ENCODE assay signal across 17 cellular contexts in genomic region chr2:10771786-10772185, GRCh38. TPM values are rescaled to one million over a fixed set of nuclear protein-coding genes. Genes with fewer than 3 reads are reported as not detected.
DNase-seq lines count a peak whose midpoint lies in the region; ATAC-seq, FAIRE-seq and TF ChIP-seq lines count a peak whose summit lies in the region.
"Had no signal": no experiment of that assay in that cellular context is flagged by ENCODE, and none has a peak within 500 bp of the region (broad histone marks: within the 10 kb centered on the region; RNA-seq: fewer than 3 reads in every experiment).

No MANE protein-coding gene starts in this region.

- H3K27me3 ChIP-seq in heart right ventricle (no peaks in the 10 kb centered on the region), H1 (replicated peaks in 1 of 4; ENCODE audit: control insufficient read depth in 3 of 4, extremely low read depth in 1 of 4, insufficient read depth in 3 of 4, low read length in 3 of 4) (no peaks in the 10 kb centered on the region), osteoblast (ENCODE audit: insufficient read depth, low read length) (no peaks in the 10 kb centered on the region), colonic mucosa (no peaks in the 10 kb centered on the region)

- no peak overlapping the region for H2BK120ac ChIP-seq in H1 (replicated peaks; ENCODE audit: low read depth, low read length)

- no peak overlapping the region for H2BK5ac ChIP-seq in H1 (ENCODE audit: low read depth, low read length)

- peak overlapping the region; percentile 57; the same call in 1 of the 2 replicates for H4K8ac ChIP-seq in H1 (ENCODE audit: extremely low read depth, insufficient read depth, low read length)

- H3K4me2 ChIP-seq in H1 (ENCODE audit: insufficient read depth in 1 of 2, low read depth in 2 of 2, low read length in 2 of 2) (no peak overlapping the region), osteoblast (ENCODE audit: insufficient read depth, low read length) (no peak overlapping the region)
- H3K4me2 ChIP-seq: GM23338 had no signal

- DNase-seq in cardiac septum (ENCODE audit: low spot score) (peak; percentile 61), heart right ventricle (no peak), H1 (ENCODE audit: low read depth in 1 of 2, low spot score in 2 of 2) (no peak), osteoblast (ENCODE audit: insufficient read length, low spot score, missing footprints) (peak; percentile 50), erythroblast (lab: John Stamatoyannopoulos, UW) (no peak), colonic mucosa (no peak), anterior cingulate cortex (lab: John Stamatoyannopoulos, UW) (no peak)
- DNase-seq: Caco-2; CD4-positive, alpha-beta T cell had no signal

- peaks cover 1 to 2% of the 10 kb centered on the region in 2 experiments for H4K20me1 ChIP-seq in H1 (replicated peaks in 1 of 2; ENCODE audit: control insufficient read depth in 1 of 2, insufficient read depth in 2 of 2, low read length in 2 of 2)
- no peaks in the 10 kb centered on the region for H4K20me1 ChIP-seq in osteoblast (ENCODE audit: insufficient read depth, low read length)

- no peak for ATAC-seq in heart right ventricle
- ATAC-seq: GM23338, HCT116, HepG2 had no signal

- H3K79me2 ChIP-seq in H1 (ENCODE audit: control insufficient read depth in 1 of 2, insufficient read depth in 2 of 2, low read length in 2 of 2) (no peaks in the 10 kb centered on the region), osteoblast (ENCODE audit: insufficient read depth, low read length) (no peaks in the 10 kb centered on the region)

- WGBS in heart right ventricle, 2 donors = 91 to 93% methylated on average over 13 of the region's 13 CpGs
- WGBS in H1 (ENCODE audit: extremely low coverage in 1 of 2, insufficient coverage in 1 of 2, insufficient read length in 1 of 2, insufficient replicate concordance in 2 of 2, low coverage in 1 of 2, low lambda C conversion rate in 2 of 2, missing lambda C conversion rate in 1 of 2), 2 experiments = 91% methylated on average over 13 of the region's 13 CpGs; no CpG with 5 or more reads in 1 of the 2 experiments

- TF ChIP-seq CTCF in heart right ventricle (IDR thresholded peaks at IDR 0.05) (no peak), H1 (IDR thresholded peaks at IDR 0.05; ENCODE audit: control extremely low read depth in 1 of 3, insufficient read depth in 1 of 3, low read depth in 1 of 3, low read length in 3 of 3) (no peak), osteoblast (IDR thresholded peaks at IDR 0.05; ENCODE audit: extremely low read depth, low read depth, low read length) (no peak), colonic mucosa (IDR thresholded peaks at IDR 0.05) (no peak)

- no peak for TF ChIP-seq EP300 in H1 (IDR thresholded peaks at IDR 0.05; ENCODE audit: borderline replicate concordance in 1 of 2, low read depth in 2 of 2, low read length in 2 of 2)

- H3K9ac ChIP-seq in H1 (replicated peaks in 1 of 4; ENCODE audit: extremely low read depth in 1 of 4, low read depth in 3 of 4, low read length in 3 of 4) (no peak overlapping the region), colonic mucosa (ENCODE audit: low read depth in 2 of 2, low read length in 2 of 2) (no peak overlapping the region)

- no peak overlapping the region for H4K91ac ChIP-seq in H1 (replicated peaks; ENCODE audit: insufficient read length, low read length)

- H3K27ac ChIP-seq in heart right ventricle = no peak overlapping the region
- no peak overlapping the region for H3K27ac ChIP-seq in H1 (ENCODE audit: low read depth, low read length)
- no peak overlapping the region for H3K27ac ChIP-seq in osteoblast (ENCODE audit: low read depth, low read length)
- no peak overlapping the region for H3K27ac ChIP-seq in colonic mucosa
- H3K27ac ChIP-seq: C4-2B had no signal

- no peak overlapping the region for H3K14ac ChIP-seq in H1 (ENCODE audit: insufficient read length)

- H4K5ac ChIP-seq in H1 (ENCODE audit: insufficient read length, low read depth, low read length) = no peak overlapping the region

- no peaks in the 10 kb centered on the region; the same call in 1 of the 2 replicates for H3K79me1 ChIP-seq in H1 (ENCODE audit: low read depth, low read length)

- no peak overlapping the region for H2BK15ac ChIP-seq in H1 (ENCODE audit: low read length)

- intact Hi-C loops in cardiac septum (cut with DNase I) = no loop called here
- intact Hi-C loops in heart right ventricle (cut with DNase I) = no loop called here
- intact Hi-C loops in colonic mucosa (cut with DNase I) = no loop called here

- no peak overlapping the region for H3K56ac ChIP-seq in H1 (replicated peaks; ENCODE audit: insufficient read length, low read depth, low read length)

- H3K36me3 ChIP-seq in heart right ventricle = peaks cover 0 to 1% (median 0%) of the 10 kb centered on the region in 9 donors
- no peaks in the 10 kb centered on the region for H3K36me3 ChIP-seq in H1 (ENCODE audit: control insufficient read depth in 2 of 4, insufficient read depth in 4 of 4, low read length in 3 of 4)
- no peaks in the 10 kb centered on the region for H3K36me3 ChIP-seq in osteoblast (ENCODE audit: insufficient read depth, low read length)
- H3K36me3 ChIP-seq in colonic mucosa = no peaks in the 10 kb centered on the region

- TF ChIP-seq RAD21 in H1 (IDR thresholded peaks at IDR 0.05 in 1 of 2, conservative IDR thresholded peaks at IDR 0.05 in 1 of 2; ENCODE audit: low read depth in 2 of 2, low read length in 2 of 2) = no peak

- H2BK20ac ChIP-seq in H1 (ENCODE audit: low read length) = no peak overlapping the region

- H3K4me1 ChIP-seq in heart right ventricle (peaks cover 0 to 17% (median 15%) of the 10 kb centered on the region in 9 donors), H1 (replicated peaks in 1 of 4; ENCODE audit: control insufficient read depth in 3 of 4, insufficient read depth in 4 of 4, low read length in 3 of 4) (peaks cover 0 to 7% (median 2%) of the 10 kb centered on the region in 4 experiments; a peak in 3 of 7 replicates), osteoblast (ENCODE audit: insufficient read depth, low read length) (no peaks in the 10 kb centered on the region), colonic mucosa (no peaks in the 10 kb centered on the region)

- no peak overlapping the region for H2AK5ac ChIP-seq in H1 (ENCODE audit: low read depth, low read length)

- no peak overlapping the region for H2BK12ac ChIP-seq in H1 (ENCODE audit: low read depth, low read length)

- CTCF ChIA-PET in H1 (lab: Charles Lee; ENCODE audit: partially characterized antibody) = interaction anchor here (0.6 to 1.0 kb wide), 2 partner anchors 61 kb away, joined by 3 to 5 read pairs; no protein-coding TSS in a partner anchor

- FAIRE-seq in H1 (lab: Jason Lieb, UNC) = no peak
- FAIRE-seq: D721Med, G401.6, GM12892, GM18507, HepG2 had no signal

- TF ChIP-seq POLR2A in H1 (IDR thresholded peaks at IDR 0.05; ENCODE audit: control extremely low read depth in 1 of 2, low read depth in 2 of 2, low read length in 2 of 2) (no peak), erythroblast (IDR thresholded peaks at IDR 0.05; ENCODE audit: low read length) (no peak)

- no peaks in the 10 kb centered on the region for H3K23me2 ChIP-seq in H1 (ENCODE audit: low read depth, low read length)

- H3K4ac ChIP-seq in H1 (replicated peaks; ENCODE audit: insufficient read length, low read depth, low read length) = no peak overlapping the region

- H3K23ac ChIP-seq in H1 (ENCODE audit: insufficient read length) = no peak overlapping the region

- H3K4me3 ChIP-seq in heart right ventricle = no peak overlapping the region
- H3K4me3 ChIP-seq in H1 (ENCODE audit: extremely low read depth in 1 of 4, insufficient read depth in 2 of 4, low read depth in 3 of 4, low read length in 4 of 4) = no peak overlapping the region
- no peak overlapping the region for H3K4me3 ChIP-seq in osteoblast (ENCODE audit: insufficient read depth, low read length)
- H3K4me3 ChIP-seq in colonic mucosa = no peak overlapping the region
- H3K4me3 ChIP-seq: GM23338 had no signal

- POLR2A ChIA-PET in H1 (lab: Charles Lee; ENCODE audit: partially characterized antibody) = no interaction called here

- H2AFZ ChIP-seq in H1 (ENCODE audit: low read length) = no peak overlapping the region
- no peak overlapping the region for H2AFZ ChIP-seq in osteoblast (ENCODE audit: low read length)
- H2AFZ ChIP-seq: GM23338 had no signal

- H3K18ac ChIP-seq in H1 (ENCODE audit: extremely low read depth, low read length) = no peak overlapping the region

- no peaks in the 10 kb centered on the region for H3K9me3 ChIP-seq in heart right ventricle
- no peaks in the 10 kb centered on the region for H3K9me3 ChIP-seq in H1 (ENCODE audit: insufficient read depth in 2 of 2, low read depth in 1 of 2, low read length in 1 of 2)
- H3K9me3 ChIP-seq in osteoblast (ENCODE audit: low read depth, low read length) = no peaks in the 10 kb centered on the region
- H3K9me3 ChIP-seq in colonic mucosa = no peaks in the 10 kb centered on the region
- H3K9me3 ChIP-seq: Caco-2 had no signal

RNA-seq across cellular contexts. Expression of gene PDIA6, which starts 40.8 kb away (rescaled TPM):
- total RNA-seq in cardiac septum = 130 TPM
- 100 to 1,000 TPM in 6 of 10 donors, 10 to 100 TPM in 4; 86.9 to 174 (median 107) TPM for total RNA-seq in heart right ventricle
- 100 to 1,000 TPM in 1 of 2 donors, 10 to 100 TPM in 1; 24.7 to 317 TPM for polyA plus RNA-seq in heart right ventricle
- 383 and 384 TPM in 2 replicates for total RNA-seq in H1 (2021; fragmentation: NEBNext Ultra II Directional; extraction: Animal tissue kit (Norgen Biotek cat#: 25700))
- polyA plus RNA-seq in H1 (2011; rRNA removed) = 140 and 181 TPM in 2 replicates
- 288 TPM for polyA plus RNA-seq in H1 (2011; cell fraction: cytosol; rRNA removed)
- polyA plus RNA-seq in H1 (2011; cell fraction: nucleus; rRNA removed) = 82.8 TPM
- polyA plus RNA-seq in H1 (2012, experiment 1 of 2) = 288 to 306 TPM (median 300 TPM) in 4 replicates
- 64.6 TPM for polyA plus RNA-seq in H1 (2012, experiment 2 of 2)
- polyA plus RNA-seq in H1 (2013, experiment 1 of 2) = 508 TPM
- 560 TPM for polyA plus RNA-seq in H1 (2013, experiment 2 of 2)
- 136 and 139 TPM in 2 replicates for polyA minus RNA-seq in H1 (2011; rRNA and poly(A)+ RNA removed)
- polyA minus RNA-seq in H1 (2011; cell fraction: cytosol; rRNA and poly(A)+ RNA removed) = 120 TPM
- polyA minus RNA-seq in H1 (2011; cell fraction: nucleus; rRNA and poly(A)+ RNA removed) = 54.6 TPM
- 245 and 291 TPM in 2 replicates for total RNA-seq in osteoblast
- 100 to 1,000 TPM; 180 to 347 TPM for total RNA-seq in colonic mucosa

RNA-seq across cellular contexts. Expression of gene ATP6V1C2, which starts 50.4 kb away (rescaled TPM):
- 0.24 TPM for total RNA-seq in cardiac septum
- total RNA-seq in heart right ventricle = 1 to 10 TPM in 3 of 10 donors, under 1 TPM in 7; 0.09 to 3.4 (median 0.64) TPM
- polyA plus RNA-seq in heart right ventricle = 1 to 10 TPM; 1.6 to 2.1 TPM
- 0.63 and 0.74 TPM in 2 replicates for total RNA-seq in H1 (2021; fragmentation: NEBNext Ultra II Directional; extraction: Animal tissue kit (Norgen Biotek cat#: 25700))
- polyA plus RNA-seq in H1 (2011; rRNA removed) = 0.29 and 0.36 TPM in 2 replicates
- 0.41 TPM for polyA plus RNA-seq in H1 (2011; cell fraction: cytosol; rRNA removed)
- 1.5 TPM for polyA plus RNA-seq in H1 (2011; cell fraction: nucleus; rRNA removed)
- 1.7 to 2.8 TPM (median 1.8 TPM) in 4 replicates for polyA plus RNA-seq in H1 (2012, experiment 1 of 2)
- 0.39 TPM for polyA plus RNA-seq in H1 (2012, experiment 2 of 2)
- 0.47 TPM for polyA plus RNA-seq in H1 (2013, experiment 1 of 2)
- polyA plus RNA-seq in H1 (2013, experiment 2 of 2) = 0.74 TPM
- polyA minus RNA-seq in H1 (2011; rRNA and poly(A)+ RNA removed) = 0.22 and 0.28 TPM in 2 replicates
- not detected for polyA minus RNA-seq in H1 (2011; cell fraction: cytosol; rRNA and poly(A)+ RNA removed)
- polyA minus RNA-seq in H1 (2011; cell fraction: nucleus; rRNA and poly(A)+ RNA removed) = 0.90 TPM
- total RNA-seq in osteoblast = under 0.01 TPM in 2 replicates
- 1 to 10 TPM; 1.4 to 1.7 TPM for total RNA-seq in colonic mucosa
- total RNA-seq: CD4-positive, alpha-beta T cell had no signal

Comparison
In these comparisons a context has a peak if more than half of its experiments do, and no peak if none do; other contexts are left out.
1. DNase-seq: peak in cardiac septum (single experiment) and osteoblast (single experiment); none in heart right ventricle (0 of 2), H1 (0 of 2), erythroblast (0 of 2), colonic mucosa (single experiment) and anterior cingulate cortex (0 of 58).